Comparison of ENCODE assay signal across 18 cellular contexts in genomic region chr12:32743264-32743663, GRCh38.
"Had no signal": no experiment of that assay in that cellular context is flagged by ENCODE, and none has a peak within 500 bp of the region (broad histone marks: within the 10 kb centered on the region; RNA-seq: fewer than 3 reads in every experiment).

No MANE protein-coding gene starts in this region.

- H3K4me1 Mint-ChIP-seq: activated naive CD4-positive, alpha-beta T cell treated with anti-CD3 and anti-CD28 coated beads, Interleukin-2, amount 10 ng/mL, durations not matched to agents 7 days and 5 days had no signal

- H3K9me3 Mint-ChIP-seq: activated naive CD4-positive, alpha-beta T cell treated with anti-CD3 and anti-CD28 coated beads, Interleukin-2, amount 10 ng/mL, durations not matched to agents 7 days and 5 days; activated naive CD8-positive, alpha-beta T cell treated with anti-CD3 and anti-CD28 coated beads, Interleukin-2, amount 10 ng/mL, durations not matched to agents 7 days and 5 days; activated T-helper 2 cell treated with anti-CD3 and anti-CD28 coated beads, Interferon-gamma antibody, Interleukin-2, Interleukin-4, amounts not matched to agents 10 μg/mL and 5 μg/mL and 100 μg/mL, durations not matched to agents 14 hours and 24 hours and 36 hours; brain had no signal

- H3K27ac Mint-ChIP-seq: activated naive CD4-positive, alpha-beta T cell treated with anti-CD3 and anti-CD28 coated beads, Interleukin-2, amount 10 ng/mL, durations not matched to agents 7 days and 5 days; activated naive CD8-positive, alpha-beta T cell treated with anti-CD3 and anti-CD28 coated beads, Interleukin-2, amount 10 ng/mL, durations not matched to agents 7 days and 5 days; activated T-helper 2 cell treated with anti-CD3 and anti-CD28 coated beads, Interferon-gamma antibody, Interleukin-2, Interleukin-4, amounts not matched to agents 10 μg/mL and 5 μg/mL and 100 μg/mL, durations not matched to agents 14 hours and 24 hours and 36 hours; brain had no signal

- ATAC-seq: gastroesophageal sphincter, heart right ventricle had no signal

- H3K4me3 Mint-ChIP-seq: activated naive CD4-positive, alpha-beta T cell treated with anti-CD3 and anti-CD28 coated beads, Interleukin-2, amount 10 ng/mL, durations not matched to agents 7 days and 5 days; activated naive CD8-positive, alpha-beta T cell treated with anti-CD3 and anti-CD28 coated beads, Interleukin-2, amount 10 ng/mL, durations not matched to agents 7 days and 5 days; brain had no signal

- H3K27me3 Mint-ChIP-seq: activated naive CD4-positive, alpha-beta T cell treated with anti-CD3 and anti-CD28 coated beads, Interleukin-2, amount 10 ng/mL, durations not matched to agents 7 days and 5 days; activated naive CD8-positive, alpha-beta T cell treated with anti-CD3 and anti-CD28 coated beads, Interleukin-2, amount 10 ng/mL, durations not matched to agents 7 days and 5 days; brain had no signal

- DNase-seq: activated CD4-positive, alpha-beta T cell treated with anti-CD3 and anti-CD28 coated beads for 1 hour; activated CD4-positive, alpha-beta T cell treated with anti-CD3 and anti-CD28 coated beads for 48 hours; activated CD4-positive, alpha-beta T cell treated with anti-CD3 and anti-CD28 coated beads, Interleukin-2, amount 50 U/mL, for 1 hour; activated CD8-positive, alpha-beta memory T cell treated with anti-CD3 and anti-CD28 coated beads, Interleukin-2, amount 50 U/mL, for 48 hours; activated effector memory CD4-positive, alpha-beta T cell treated with anti-CD3 and anti-CD28 coated beads, Interleukin-2, amount 50 U/mL, for 16 hours; activated naive CD4-positive, alpha-beta T cell treated with anti-CD3 and anti-CD28 coated beads, Interleukin-2, amount 10 ng/mL, durations not matched to agents 7 days and 5 days; activated naive CD8-positive, alpha-beta T cell treated with anti-CD3 and anti-CD28 coated beads, Interleukin-2, amount 10 ng/mL, durations not matched to agents 7 days and 5 days; activated T-cell treated with anti-CD3 and anti-CD28 coated beads for 4 hours; central memory CD4-positive, alpha-beta T cell; cerebellar nuclear complex; colonic mucosa; effector CD8-positive, alpha-beta T cell; esophagus squamous epithelium; foreskin melanocyte; heart right ventricle had no signal
